In genomic region chr2:166360906-166361305, GRCh38 we compare ENCODE assay signal across 22 cellular contexts. TPM values are rescaled to one million over a fixed set of nuclear protein-coding genes. Genes with fewer than 3 reads are reported as not detected.
"Had no signal": no experiment of that assay in that cellular context is flagged by ENCODE, and none has a peak within 500 bp of the region (broad histone marks: within the 10 kb centered on the region; RNA-seq: fewer than 3 reads in every experiment).

No MANE protein-coding gene starts in this region.

- H3K27me3 ChIP-seq: ovary, sigmoid colon had no signal

- H3K4me3 ChIP-seq: ovary, prostate gland, sigmoid colon, thoracic aorta had no signal

- H3K9me3 ChIP-seq: ovary, prostate gland, sigmoid colon, thoracic aorta had no signal

- H3K27ac ChIP-seq: ovary, prostate gland, sigmoid colon, thoracic aorta had no signal

- H3K36me3 ChIP-seq: ovary, prostate gland, sigmoid colon, thoracic aorta had no signal

- ATAC-seq: activated CD8-positive, alpha-beta T cell treated with anti-CD3 and anti-CD28 coated beads for 36 hours; activated naive CD8-positive, alpha-beta T cell treated with anti-CD3 and anti-CD28 coated beads, Interleukin-2, amount 50 U/mL, for 24 hours; stimulated activated effector memory CD8-positive, alpha-beta T cell treated with anti-CD3 and anti-CD28 coated beads, Interleukin-12 subunit alpha, Interleukin-12 subunit beta, amount 100 ng/mL, for 72 hours had no signal

- DNase-seq: activated B cell treated with CpG ODN at 0.5 μM for 24 hours; activated CD4-positive, alpha-beta T cell treated with anti-CD3 and anti-CD28 coated beads, Interleukin-2, amount 50 U/mL, for 1 hour; activated CD8-positive, alpha-beta T cell treated with anti-CD3 and anti-CD28 coated beads for 36 hours; activated naive CD8-positive, alpha-beta T cell treated with anti-CD3 and anti-CD28 coated beads, Interleukin-2, amount 50 U/mL, for 24 hours; activated T-cell treated with anti-CD3 and anti-CD28 coated beads, Interleukin-2, amount 50 U/mL, for 48 hours; amygdala; caudate nucleus; head of caudate nucleus; hippocampal formation; immature natural killer cell; kidney; left colon; naive B cell; nephron progenitor cell; ovary; retina; sigmoid colon; stimulated activated CD4-positive, alpha-beta T cell treated with anti-CD3 and anti-CD28 coated beads, Interleukin-4, amount 100 ng/mL, for 24 hours had no signal

- H3K4me1 ChIP-seq: prostate gland had no signal

RNA-seq across cellular contexts. Expression of gene SCN9A, which starts 14.8 kb away (rescaled TPM):
- total RNA-seq: activated B cell treated with CpG ODN at 0.5 μM for 24 hours; activated CD8-positive, alpha-beta T cell treated with anti-CD3 and anti-CD28 coated beads for 36 hours; activated T-helper 2 cell treated with anti-CD3 and anti-CD28 coated beads, Interferon-gamma antibody, Interleukin-2, Interleukin-4, amounts not matched to agents 10 μg/mL and 5 μg/mL and 100 μg/mL, durations not matched to agents 14 hours and 24 hours and 36 hours had no signal
